In genomic region chr17:5078106-5079028, GRCh38 we compare ENCODE assay signal across 1 cellular context.
TF ChIP-seq lines count a peak whose summit lies in the region.

ZFP3 (plus strand) TSS chr17:5078467; CDS start chr17:5091505, 13,038 bp downstream.

TF ChIP-seq in GM12878, 131 proteins besides CTCF, POLR2A, EP300 and RAD21 (continued from another document):
- TF ChIP-seq NR2F1 (conservative IDR thresholded peaks at IDR 0.05) (peak; percentile 87), CREB1 (IDR thresholded peaks at IDR 0.05; ENCODE audit: low read depth) (peak; percentile 49; the same call in 1 of the 2 replicates), CHD2 (IDR thresholded peaks at IDR 0.05; ENCODE audit: borderline replicate concordance, low read depth, low read length) (peak; percentile 33; the same call in 1 of the 2 replicates), NKRF (conservative IDR thresholded peaks at IDR 0.05) (peak; percentile 92; the same call in 1 of the 2 replicates), SMC3 (IDR thresholded peaks at IDR 0.05; ENCODE audit: borderline replicate concordance, low read length) (peak; percentile 3; the same call in 1 of the 2 replicates), EED (IDR thresholded peaks at IDR 0.05; ENCODE audit: low read depth) (peak; percentile 73), TCF12 (IDR thresholded peaks at IDR 0.05; ENCODE audit: low read depth, low read length) (peak; percentile 66), LARP7 (IDR thresholded peaks at IDR 0.05) (peak; percentile 83)
- TF ChIP-seq, protein P1, sequence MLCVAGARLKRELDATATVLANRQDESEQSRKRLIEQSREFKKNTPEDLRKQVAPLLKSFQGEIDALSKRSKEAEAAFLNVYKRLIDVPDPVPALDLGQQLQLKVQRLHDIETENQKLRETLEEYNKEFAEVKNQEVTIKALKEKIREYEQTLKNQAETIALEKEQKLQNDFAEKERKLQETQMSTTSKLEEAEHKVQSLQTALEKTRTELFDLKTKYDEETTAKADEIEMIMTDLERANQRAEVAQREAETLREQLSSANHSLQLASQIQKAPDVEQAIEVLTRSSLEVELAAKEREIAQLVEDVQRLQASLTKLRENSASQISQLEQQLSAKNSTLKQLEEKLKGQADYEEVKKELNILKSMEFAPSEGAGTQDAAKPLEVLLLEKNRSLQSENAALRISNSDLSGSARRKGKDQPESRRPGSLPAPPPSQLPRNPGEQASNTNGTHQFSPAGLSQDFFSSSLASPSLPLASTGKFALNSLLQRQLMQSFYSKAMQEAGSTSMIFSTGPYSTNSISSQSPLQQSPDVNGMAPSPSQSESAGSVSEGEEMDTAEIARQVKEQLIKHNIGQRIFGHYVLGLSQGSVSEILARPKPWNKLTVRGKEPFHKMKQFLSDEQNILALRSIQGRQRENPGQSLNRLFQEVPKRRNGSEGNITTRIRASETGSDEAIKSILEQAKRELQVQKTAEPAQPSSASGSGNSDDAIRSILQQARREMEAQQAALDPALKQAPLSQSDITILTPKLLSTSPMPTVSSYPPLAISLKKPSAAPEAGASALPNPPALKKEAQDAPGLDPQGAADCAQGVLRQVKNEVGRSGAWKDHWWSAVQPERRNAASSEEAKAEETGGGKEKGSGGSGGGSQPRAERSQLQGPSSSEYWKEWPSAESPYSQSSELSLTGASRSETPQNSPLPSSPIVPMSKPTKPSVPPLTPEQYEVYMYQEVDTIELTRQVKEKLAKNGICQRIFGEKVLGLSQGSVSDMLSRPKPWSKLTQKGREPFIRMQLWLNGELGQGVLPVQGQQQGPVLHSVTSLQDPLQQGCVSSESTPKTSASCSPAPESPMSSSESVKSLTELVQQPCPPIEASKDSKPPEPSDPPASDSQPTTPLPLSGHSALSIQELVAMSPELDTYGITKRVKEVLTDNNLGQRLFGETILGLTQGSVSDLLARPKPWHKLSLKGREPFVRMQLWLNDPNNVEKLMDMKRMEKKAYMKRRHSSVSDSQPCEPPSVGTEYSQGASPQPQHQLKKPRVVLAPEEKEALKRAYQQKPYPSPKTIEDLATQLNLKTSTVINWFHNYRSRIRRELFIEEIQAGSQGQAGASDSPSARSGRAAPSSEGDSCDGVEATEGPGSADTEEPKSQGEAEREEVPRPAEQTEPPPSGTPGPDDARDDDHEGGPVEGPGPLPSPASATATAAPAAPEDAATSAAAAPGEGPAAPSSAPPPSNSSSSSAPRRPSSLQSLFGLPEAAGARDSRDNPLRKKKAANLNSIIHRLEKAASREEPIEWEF (IDR thresholded peaks at IDR 0.05; ENCODE audit: insufficient replicate concordance, low read depth, low read length) = no peak
